ENCODE assay signal across 25 cellular contexts in the genomic region with DNA sequence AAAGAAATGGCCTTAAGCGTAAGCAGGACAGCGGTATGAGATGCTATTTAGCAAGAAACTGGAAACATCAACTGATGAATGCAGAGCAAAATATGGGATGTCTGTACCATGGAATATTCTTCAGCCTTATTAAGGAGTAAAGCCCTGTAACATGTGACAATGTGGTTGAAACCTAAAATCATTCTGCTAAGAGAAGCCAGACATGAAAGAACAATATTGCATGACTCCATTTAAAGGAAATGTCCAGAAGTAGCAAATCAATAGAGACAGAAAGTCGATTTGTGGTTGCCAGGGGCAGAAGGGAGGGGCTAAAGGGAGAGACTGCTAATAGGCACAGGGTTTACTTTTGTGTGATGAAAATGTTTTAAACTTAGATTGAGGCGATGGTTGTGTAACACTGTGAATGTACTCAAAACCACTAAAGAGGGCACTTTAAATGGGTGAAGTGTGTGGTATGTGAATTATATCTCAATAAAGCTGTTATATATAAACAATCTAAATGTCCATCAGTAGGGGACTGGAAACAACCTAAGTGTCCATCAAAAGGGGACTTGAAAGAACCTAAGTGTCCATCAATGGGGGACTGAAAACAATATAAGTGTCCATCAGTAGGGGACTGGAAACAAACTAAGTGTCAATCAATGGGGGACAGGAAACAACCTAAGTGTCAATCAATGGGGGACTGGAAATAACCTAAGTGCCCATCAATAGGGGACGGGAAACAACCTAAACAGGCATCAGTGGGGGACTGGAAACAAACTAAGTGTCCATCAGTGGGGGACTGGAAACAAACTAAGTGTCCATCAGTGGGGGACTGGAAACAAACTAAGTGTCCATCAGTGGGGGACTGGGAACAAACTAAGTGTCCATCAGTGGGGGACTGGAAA. TPM values are rescaled to one million over a fixed set of nuclear protein-coding genes. Genes with fewer than 3 reads are reported as not detected.
"Had no signal": no experiment of that assay in that cellular context is flagged by ENCODE, and none has a peak within 500 bp of the region (broad histone marks: within the 10 kb centered on the region; RNA-seq: fewer than 3 reads in every experiment).

No MANE protein-coding gene starts in this region.

- H3K36me3 ChIP-seq: brain microvascular endothelial cell, heart right ventricle, prostate gland, right atrium auricular region, suprapubic skin, transverse colon, vagina had no signal

- H3K27ac ChIP-seq: brain microvascular endothelial cell, dorsolateral prefrontal cortex, heart right ventricle, prostate gland, right atrium auricular region, suprapubic skin, transverse colon, vagina had no signal

- H3K9me3 ChIP-seq: prostate gland had no signal

- DNase-seq: activated CD4-positive, alpha-beta T cell treated with anti-CD3 and anti-CD28 coated beads, Interleukin-2, amount 10 ng/mL, durations not matched to agents 7 days and 5 days; activated CD8-positive, alpha-beta T cell treated with anti-CD3 and anti-CD28 coated beads, Interleukin-2, amount 10 ng/mL, durations not matched to agents 7 days and 5 days; activated naive CD4-positive, alpha-beta T cell treated with anti-CD3 and anti-CD28 coated beads for 36 hours; activated T-cell treated with anti-CD3 and anti-CD28 coated beads, Interleukin-2, amount 50 U/mL, for 24 hours; aorta; brain microvascular endothelial cell; central memory CD4-positive, alpha-beta T cell; dorsolateral prefrontal cortex; erythroblast; heart right ventricle; kidney glomerular epithelial cell; mesenchymal stem cell; mucosa of descending colon; naive B cell; stimulated activated CD4-positive, alpha-beta T cell treated with anti-CD3 and anti-CD28 coated beads, Interleukin-2, amount 100 ng/mL, for 48 hours; T-helper 9 cell; transverse colon had no signal

- H3K4me1 ChIP-seq: heart right ventricle, prostate gland, right atrium auricular region, suprapubic skin, transverse colon, vagina had no signal

- ATAC-seq: activated CD4-positive, CD25-positive, alpha-beta regulatory T cell treated with anti-CD3 and anti-CD28 coated beads, Interleukin-2, amount 50 U/mL, for 24 hours; activated CD8-positive, alpha-beta T cell treated with anti-CD3 and anti-CD28 coated beads, Interleukin-2, amount 10 ng/mL, durations not matched to agents 7 days and 5 days; heart right ventricle; mucosa of descending colon had no signal

- H3K27me3 ChIP-seq: brain microvascular endothelial cell, heart right ventricle, right atrium auricular region, suprapubic skin, transverse colon, vagina had no signal

- H3K4me3 ChIP-seq: dorsolateral prefrontal cortex, heart right ventricle, mucosa of descending colon, prostate gland, right atrium auricular region, suprapubic skin, transverse colon, vagina had no signal

RNA-seq across cellular contexts. Expression of gene CCL25, which starts 45.4 kb away (rescaled TPM):
- total RNA-seq: activated naive CD4-positive, alpha-beta T cell treated with anti-CD3 and anti-CD28 coated beads for 36 hours; aorta; heart right ventricle; liver; mucosa of descending colon; osteocyte; prostate gland; right atrium auricular region; skeletal muscle tissue; suprapubic skin; transverse colon; vagina had no signal
- polyA plus RNA-seq: heart right ventricle, liver had no signal

RNA-seq across cellular contexts. Expression of gene FBN3, which starts 51.5 kb away (rescaled TPM):
- total RNA-seq: activated CD4-positive, alpha-beta T cell treated with anti-CD3 and anti-CD28 coated beads, Interleukin-2, amount 10 ng/mL, durations not matched to agents 7 days and 5 days; activated naive CD4-positive, alpha-beta T cell treated with anti-CD3 and anti-CD28 coated beads for 36 hours; aorta; right atrium auricular region; transverse colon; vagina had no signal
- polyA plus RNA-seq: aorta, heart right ventricle had no signal
